ENCODE assay signal across 2 cellular contexts in the genomic region with DNA sequence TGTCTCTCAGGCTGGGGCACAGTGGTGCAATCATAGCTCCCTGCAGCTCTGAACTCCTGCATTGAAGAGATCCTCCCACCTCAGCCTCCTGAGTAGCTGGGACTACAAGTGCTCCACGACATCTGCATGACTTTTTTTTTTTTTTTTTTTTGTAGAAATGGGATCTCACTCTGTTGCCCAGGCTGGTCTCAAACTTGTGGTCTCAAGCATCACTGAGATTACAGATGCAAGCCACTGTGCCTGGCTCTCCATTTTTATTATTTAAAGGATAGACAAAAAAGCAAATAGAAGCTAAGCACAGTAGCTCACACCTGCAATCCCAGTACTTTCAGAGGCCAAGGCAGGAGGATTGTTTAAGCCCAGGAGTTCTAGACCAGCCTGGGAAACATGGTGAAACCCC.
TF ChIP-seq lines count a peak whose summit lies in the region.

No MANE protein-coding gene starts in this region.

TF ChIP-seq in HepG2, 621 proteins besides CTCF, POLR2A, EP300 and RAD21:
- TF ChIP-seq ZNF121 (CRISPR knock-in tag; IDR thresholded peaks at IDR 0.05) (peak; percentile 67), NKX3-1 (CRISPR knock-in tag; IDR thresholded peaks at IDR 0.05) (no peak)

TF ChIP-seq in K562, 482 proteins besides CTCF, POLR2A, EP300 and RAD21:
- TF ChIP-seq ZNF121 (CRISPR knock-in tag; conservative IDR thresholded peaks at IDR 0.05) (peak; percentile 69), RBM25 (IDR thresholded peaks at IDR 0.05; ENCODE audit: low read depth, low read length, severe bottlenecking) (peak; percentile 46), ZNF76 (CRISPR knock-in tag; IDR thresholded peaks at IDR 0.05; ENCODE audit: borderline replicate concordance) (no peak)
